16 cellular contexts compared by ENCODE assay signal in the genomic region with DNA sequence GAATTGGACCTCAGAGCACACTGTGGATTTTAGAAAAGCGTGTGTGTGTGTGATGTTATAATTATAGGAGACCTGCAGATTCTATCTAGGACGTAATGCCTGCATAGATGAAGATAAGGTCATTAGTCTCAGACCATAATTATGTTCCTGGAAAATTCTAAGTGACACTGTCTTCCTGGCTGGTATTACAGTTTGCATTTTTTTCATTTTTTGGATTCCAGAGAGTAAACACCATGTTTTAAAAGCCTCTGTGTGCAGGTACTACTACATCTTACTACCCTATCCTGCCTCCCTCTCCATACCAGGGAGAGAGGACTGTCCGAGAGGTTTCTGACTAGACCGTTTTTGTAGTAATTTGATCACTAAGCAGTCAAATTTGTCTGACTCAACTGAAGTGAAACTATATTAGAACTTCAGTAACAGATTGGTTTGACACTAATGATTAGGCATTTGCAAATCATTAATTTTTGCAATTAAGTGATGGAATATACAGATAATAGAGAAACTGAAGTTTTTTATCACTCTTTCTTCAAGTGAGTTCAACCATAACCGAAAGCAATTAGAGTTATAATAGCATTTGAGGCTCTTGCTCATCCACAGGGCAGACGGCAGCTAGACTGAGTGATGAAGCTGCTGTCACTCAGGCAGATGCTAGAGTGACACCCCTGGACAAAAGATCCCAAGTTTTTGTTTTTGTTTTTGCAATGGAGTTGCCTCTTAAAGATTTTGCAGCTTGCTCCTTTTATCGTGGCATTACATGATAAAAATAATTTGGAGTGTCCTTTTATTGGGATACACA. TPM values are rescaled to one million over a fixed set of nuclear protein-coding genes. Genes with fewer than 3 reads are reported as not detected.
A peak's percentile ranks its signal among the peaks of the same experiment; 100 is the strongest.
DNase-seq lines count a peak whose midpoint lies in the region; ATAC-seq, FAIRE-seq and TF ChIP-seq lines count a peak whose summit lies in the region.
"Had no signal": no experiment of that assay in that cellular context is flagged by ENCODE, and none has a peak within 500 bp of the region (broad histone marks: within the 10 kb centered on the region; RNA-seq: fewer than 3 reads in every experiment).

No MANE protein-coding gene starts in this region.

- H3K27me3 ChIP-seq in GM12878 (replicated peaks in 1 of 2; ENCODE audit: control insufficient read depth in 2 of 2, insufficient read depth in 2 of 2, low read length in 1 of 2) = no peaks in the 10 kb centered on the region

- peaks cover 19 to 54% of the 10 kb centered on the region in 2 experiments for H3K36me3 ChIP-seq in GM12878 (ENCODE audit: control insufficient read depth in 2 of 2, insufficient read depth in 2 of 2, low read length in 1 of 2)

- RAD21 ChIA-PET in GM12878 (lab: Charles Lee; ENCODE audit: unreplicated experiment) = no interaction called here

- FAIRE-seq in GM12878 (lab: Jason Lieb, UNC) = no peak
- FAIRE-seq: HepG2 had no signal

- H3K9ac ChIP-seq in GM12878 (ENCODE audit: control insufficient read depth, insufficient read depth, low read length) = no peak overlapping the region

- no peak overlapping the region for H3K4me3 ChIP-seq in GM12878
- H3K4me3 ChIP-seq: PC-9 had no signal

- no peak for TF ChIP-seq POLR2A in GM12878 (IDR thresholded peaks at IDR 0.05; ENCODE audit: low read depth, low read length)

- 0 out of 2 replicates have a peak, but pooled peaks cover 2% of the 10 kb centered on the region for H4K20me1 ChIP-seq in GM12878 (ENCODE audit: control insufficient read depth, insufficient read depth)

- ATAC-seq in GM18909 (IDR thresholded peaks at IDR 0.05; ENCODE audit: poor library complexity, unreplicated experiment) = peak; percentile 78
- peak; percentile 72 for ATAC-seq in GM12878
- ATAC-seq: activated CD8-positive, alpha-beta memory T cell treated with anti-CD3 and anti-CD28 coated beads, Interleukin-2, amount 10 ng/mL, durations not matched to agents 7 days and 5 days; HepG2; left lobe of liver; stimulated activated memory B cell treated with anti-CD40 and anti-IgM and Interleukin-4, amounts not matched to agents 10 μg/mL and 1 μg/mL and 100 μg/mL, for 72 hours had no signal

- SMC1A ChIA-PET in GM12878 (lab: Charles Lee; ENCODE audit: uncharacterized antibody, unreplicated experiment) = interaction anchor here (0.9 to 1.5 kb wide), 2 partner anchors 39 to 120 kb away, joined by 3 to 4 read pairs; no protein-coding TSS in a partner anchor

- DNase-seq in GM12878 (ENCODE audit: low read depth, low spot score) (no peak), retina (peak; percentile 49), DMS 273 treated with DMSO at 0.1 percent for 48 hours (lab: John Stamatoyannopoulos, UW) (no peak), SKM-1 treated with dmso at 0.1 percent for 144 hours (lab: John Stamatoyannopoulos, UW; ENCODE audit: unreplicated experiment) (no peak)
- no peak for DNase-seq in activated effector memory CD4-positive, alpha-beta T cell treated with Interleukin-2 at 50 U/mL for 16 hours
- DNase-seq: activated CD8-positive, alpha-beta memory T cell treated with anti-CD3 and anti-CD28 coated beads, Interleukin-2, amount 10 ng/mL, durations not matched to agents 7 days and 5 days; aorta; effector memory CD4-positive, alpha-beta T cell; HCEC 1CT; NCI-H82; PC-9 had no signal

- H2AFZ ChIP-seq in GM12878 (ENCODE audit: control insufficient read depth, low read depth, low read length) = no peak overlapping the region
- H2AFZ ChIP-seq: PC-9 had no signal

- TF ChIP-seq EP300 in Ishikawa (IDR thresholded peaks at IDR 0.05; ENCODE audit: borderline replicate concordance) = no peak
- peak in 1 of 2 experiments; percentile 11; a peak in 2 of 4 replicates for TF ChIP-seq EP300 in GM12878 (IDR thresholded peaks at IDR 0.05; ENCODE audit: borderline replicate concordance in 1 of 2, control insufficient read depth in 1 of 2, low read depth in 2 of 2, low read length in 2 of 2)

- no peak for TF ChIP-seq CTCF in GM12878 (IDR thresholded peaks at IDR 0.05 in 2 of 3, conservative IDR thresholded peaks at IDR 0.05 in 1 of 3; ENCODE audit: control insufficient read depth in 2 of 3, extremely low read depth in 1 of 3, insufficient read depth in 1 of 3, low read depth in 3 of 3, low read length in 3 of 3)

- no peaks in the 10 kb centered on the region for H3K9me3 ChIP-seq in GM12878 (replicated peaks; ENCODE audit: control insufficient read depth, insufficient read depth, low read length)

- WGBS in GM12878 (ENCODE audit: insufficient coverage, insufficient replicate concordance, low lambda C conversion rate, missing lambda C conversion rate) = 69% methylated on average over 7 of the region's 7 CpGs

- TF ChIP-seq RAD21 in Ishikawa (IDR thresholded peaks at IDR 0.05; ENCODE audit: low read depth) (no peak), GM12878 (IDR thresholded peaks at IDR 0.05; ENCODE audit: insufficient read depth, low read depth, low read length) (no peak)

- no TSS peak for BruUV-seq in GM12878 (replicated peaks; lab: Mats Ljungman, UMichigan)

- no peak overlapping the region for H3K4me2 ChIP-seq in GM12878 (ENCODE audit: control insufficient read depth, insufficient read depth)
- H3K4me2 ChIP-seq: PC-9 had no signal

- in situ Hi-C loops in GM12878 (cut with MboI) = loop anchor here (5.0 kb wide), 1 partner anchor 182 kb away; no protein-coding TSS in a partner anchor

- H3K4me1 ChIP-seq in GM12878 (ENCODE audit: control insufficient read depth, insufficient read depth, low read length) = peaks cover 12% of the 10 kb centered on the region

- intact Hi-C loops in GM12878 (cut with micrococcal nuclease; ENCODE audit: unreplicated experiment) = no loop called here

- H3K27ac ChIP-seq in GM12878 (ENCODE audit: control insufficient read depth, insufficient read depth) = no peak overlapping the region
- H3K27ac ChIP-seq: PC-9 had no signal

- CTCF ChIA-PET in GM12878 (lab: Yijun Ruan, JAX) = interaction anchor here (0.9 kb wide), 2 partner anchors 120 to 179 kb away, joined by 3 read pairs; no protein-coding TSS in a partner anchor

- POLR2A ChIA-PET in GM12878 (lab: Charles Lee) = no interaction called here

- peaks cover 17% of the 10 kb centered on the region for H3K79me2 ChIP-seq in GM12878 (ENCODE audit: control insufficient read depth, insufficient read depth, low read length)

TF ChIP-seq in Ishikawa, 13 proteins besides CTCF, POLR2A, EP300 and RAD21:
- TF ChIP-seq TEAD4 (IDR thresholded peaks at IDR 0.05) (peak; percentile 39; the same call in 1 of the 2 replicates), NFIC (IDR thresholded peaks at IDR 0.05) (no peak)

TF ChIP-seq in GM12878, 131 proteins besides CTCF, POLR2A, EP300 and RAD21 (continues in another document):
- no peak for TF ChIP-seq TAF1 (IDR thresholded peaks at IDR 0.05; ENCODE audit: borderline replicate concordance, low read depth, low read length)
- TF ChIP-seq WRNIP1 (IDR thresholded peaks at IDR 0.05; ENCODE audit: borderline replicate concordance, low read depth, low read length) = no peak
- TF ChIP-seq PML (IDR thresholded peaks at IDR 0.05; ENCODE audit: low read length) = no peak
- TF ChIP-seq, protein P1, sequence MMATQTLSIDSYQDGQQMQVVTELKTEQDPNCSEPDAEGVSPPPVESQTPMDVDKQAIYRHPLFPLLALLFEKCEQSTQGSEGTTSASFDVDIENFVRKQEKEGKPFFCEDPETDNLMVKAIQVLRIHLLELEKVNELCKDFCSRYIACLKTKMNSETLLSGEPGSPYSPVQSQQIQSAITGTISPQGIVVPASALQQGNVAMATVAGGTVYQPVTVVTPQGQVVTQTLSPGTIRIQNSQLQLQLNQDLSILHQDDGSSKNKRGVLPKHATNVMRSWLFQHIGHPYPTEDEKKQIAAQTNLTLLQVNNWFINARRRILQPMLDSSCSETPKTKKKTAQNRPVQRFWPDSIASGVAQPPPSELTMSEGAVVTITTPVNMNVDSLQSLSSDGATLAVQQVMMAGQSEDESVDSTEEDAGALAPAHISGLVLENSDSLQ (IDR thresholded peaks at IDR 0.05) = peak; percentile 94
- no peak for TF ChIP-seq PAX5 (IDR thresholded peaks at IDR 0.05; ENCODE audit: borderline replicate concordance, low read depth, low read length)

RNA-seq across cellular contexts. Expression of gene SMARCA2, which starts 44.2 kb away (rescaled TPM):
- 820 and 827 TPM in 2 replicates for total RNA-seq in GM12878 (2013; cell fraction: nucleolus; rRNA removed)
- total RNA-seq in GM12878 (2014; rRNA removed) = 208 and 234 TPM in 2 replicates
- total RNA-seq in GM12878 (2014; rRNA removed; fragmentation: Illumina TruSeq; extraction: Trizol) = 317 and 320 TPM in 2 replicates
- 387 and 392 TPM in 2 replicates for total RNA-seq in GM12878 (2021)
- 128 TPM for polyA plus RNA-seq in GM12878 (2011; ENCODE audit: low read depth)
- polyA plus RNA-seq in GM12878 (2011; rRNA removed) = 208 and 240 TPM in 2 replicates
- 186 and 193 TPM in 2 replicates for polyA plus RNA-seq in GM12878 (2011; cell fraction: cytosol; rRNA removed)
- polyA plus RNA-seq in GM12878 (2011; cell fraction: nucleus; rRNA removed) = 252 and 269 TPM in 2 replicates
- polyA plus RNA-seq in GM12878 (2012) = 176 and 191 TPM in 2 replicates
- 254 and 331 TPM in 2 replicates for polyA plus RNA-seq in GM12878 (2014; fragmentation: Illumina TruSeq; extraction: Trizol)
- 100 to 1,000 TPM; 100 to 130 TPM for polyA plus RNA-seq in GM12878 (2014; fragmentation: Nextera tagmentation; extraction: Ambion mirVana)
- polyA plus RNA-seq in GM12878 (2014; rRNA removed) = 138 and 146 TPM in 2 replicates
- polyA plus RNA-seq in GM12878 (2016; fragmentation: Nextera tagmentation; extraction: Ambion mirVana) = 100 to 1,000 TPM; 184 to 200 TPM
- polyA minus RNA-seq in GM12878 (2011; rRNA and poly(A)+ RNA removed) = 444 and 518 TPM in 2 replicates
- 90.7 and 105 TPM in 2 replicates for polyA minus RNA-seq in GM12878 (2011; cell fraction: cytosol; rRNA and poly(A)+ RNA removed)
- 447 and 727 TPM in 2 replicates for polyA minus RNA-seq in GM12878 (2011; cell fraction: nucleus; rRNA and poly(A)+ RNA removed)
